ENCODE assay signal across 11 cellular contexts in the genomic region with DNA sequence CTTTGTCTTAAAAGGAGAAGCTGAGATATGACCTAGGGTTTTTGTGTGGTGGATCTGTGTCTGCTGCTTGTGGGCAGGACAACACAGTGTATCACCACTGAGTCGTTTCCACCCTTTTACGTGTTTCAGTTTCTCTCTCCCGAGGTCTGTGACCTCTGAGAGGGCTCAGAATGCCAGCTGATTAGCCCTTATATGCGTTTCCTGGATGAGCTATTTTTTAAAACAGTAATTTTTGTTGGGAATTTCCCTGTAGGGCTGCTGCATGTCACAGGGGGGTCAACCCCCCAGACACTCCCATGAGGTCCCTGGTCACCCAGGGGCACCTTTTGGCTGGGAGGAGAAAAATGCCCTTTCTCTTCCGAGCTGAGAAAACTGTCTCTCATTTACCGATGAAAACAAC.
DNase-seq lines count a peak whose midpoint lies in the region; ATAC-seq and TF ChIP-seq lines count a peak whose summit lies in the region.
"Had no signal": no experiment of that assay in that cellular context is flagged by ENCODE, and none has a peak within 500 bp of the region (broad histone marks: within the 10 kb centered on the region; RNA-seq: fewer than 3 reads in every experiment).

No MANE protein-coding gene starts in this region.

- H3K27ac Mint-ChIP-seq in activated naive CD4-positive, alpha-beta T cell treated with anti-CD3 and anti-CD28 coated beads, Interleukin-2, amount 50 U/mL, for 72 hours = no peak overlapping the region
- no peak overlapping the region for H3K27ac Mint-ChIP-seq in stimulated activated naive B cell treated with anti-CD40 and anti-IgM and Interleukin-4, amounts not matched to agents 10 μg/mL and 1 μg/mL and 100 μg/mL, for 72 hours

- no peak for DNase-seq in activated naive CD4-positive, alpha-beta T cell treated with anti-CD3 and anti-CD28 coated beads, Interleukin-2, amount 50 U/mL, for 72 hours (ENCODE audit: low spot score in 2 of 2)
- no peak for DNase-seq in activated naive CD4-positive, alpha-beta T cell treated with anti-CD3 and anti-CD28 coated beads, Interleukin-2, amount 50 U/mL, for 16 hours
- DNase-seq in brain microvascular endothelial cell = peak; percentile 45
- no peak for DNase-seq in stimulated activated naive B cell treated with anti-CD40 and anti-IgM and Interleukin-4, amounts not matched to agents 10 μg/mL and 1 μg/mL and 100 μg/mL, for 72 hours
- no peak for DNase-seq in NCI-H345 (lab: John Stamatoyannopoulos, UW)
- DNase-seq in cerebellar cortex (ENCODE audit: low spot score) = no peak
- no peak for DNase-seq in SIG-M5 (lab: John Stamatoyannopoulos, UW)
- DNase-seq: AML-193; midbrain; stimulated activated CD4-positive, alpha-beta T cell treated with anti-CD3 and anti-CD28 coated beads, Interleukin-4, amount 100 ng/mL, for 1 hour had no signal

- ATAC-seq in activated naive CD4-positive, alpha-beta T cell treated with anti-CD3 and anti-CD28 coated beads, Interleukin-2, amount 50 U/mL, for 72 hours = peak; percentile 66 to 80
- ATAC-seq in HG03354 (IDR thresholded peaks at IDR 0.05; ENCODE audit: poor library complexity, severe bottlenecking, unreplicated experiment) = peak; percentile 63
- ATAC-seq in stimulated activated naive B cell treated with anti-CD40 and anti-IgM and Interleukin-4, amounts not matched to agents 10 μg/mL and 1 μg/mL and 100 μg/mL, for 72 hours (replicated peaks) = peak; percentile 69 to 85

- H3K27me3 ChIP-seq in brain microvascular endothelial cell (replicated peaks) = no peaks in the 10 kb centered on the region

- no peaks in the 10 kb centered on the region for H3K36me3 Mint-ChIP-seq in activated naive CD4-positive, alpha-beta T cell treated with anti-CD3 and anti-CD28 coated beads, Interleukin-2, amount 50 U/mL, for 72 hours
- no peaks in the 10 kb centered on the region for H3K36me3 Mint-ChIP-seq in stimulated activated naive B cell treated with anti-CD40 and anti-IgM and Interleukin-4, amounts not matched to agents 10 μg/mL and 1 μg/mL and 100 μg/mL, for 72 hours

- in situ Hi-C loops in brain microvascular endothelial cell (cut with HindIII; ENCODE audit: low pct_ligation_motif_present, low sequenced_read_pairs) = no loop called here

- peak overlapping the region; percentile 74 for H3K27ac ChIP-seq in brain microvascular endothelial cell

- H3K4me1 Mint-ChIP-seq in stimulated activated naive B cell treated with anti-CD40 and anti-IgM and Interleukin-4, amounts not matched to agents 10 μg/mL and 1 μg/mL and 100 μg/mL, for 72 hours = peaks cover 6 to 19% of the 10 kb centered on the region in 2 donors

- H3K4me3 Mint-ChIP-seq in stimulated activated naive B cell treated with anti-CD40 and anti-IgM and Interleukin-4, amounts not matched to agents 10 μg/mL and 1 μg/mL and 100 μg/mL, for 72 hours = no peak overlapping the region

- no peak overlapping the region for H3K4me3 ChIP-seq in brain microvascular endothelial cell (ENCODE audit: low read depth, low read length)

- no peaks in the 10 kb centered on the region for H3K9me3 Mint-ChIP-seq in activated naive CD4-positive, alpha-beta T cell treated with anti-CD3 and anti-CD28 coated beads, Interleukin-2, amount 50 U/mL, for 72 hours
- no peaks in the 10 kb centered on the region for H3K9me3 Mint-ChIP-seq in stimulated activated naive B cell treated with anti-CD40 and anti-IgM and Interleukin-4, amounts not matched to agents 10 μg/mL and 1 μg/mL and 100 μg/mL, for 72 hours

- TF ChIP-seq CTCF in brain microvascular endothelial cell (IDR thresholded peaks at IDR 0.05; ENCODE audit: low read depth, low read length, missing control alignments) = no peak

- H3K27me3 Mint-ChIP-seq in stimulated activated naive B cell treated with anti-CD40 and anti-IgM and Interleukin-4, amounts not matched to agents 10 μg/mL and 1 μg/mL and 100 μg/mL, for 72 hours = peaks cover 0 to 4% of the 10 kb centered on the region in 2 donors

- H3K36me3 ChIP-seq in brain microvascular endothelial cell (replicated peaks) = no peaks in the 10 kb centered on the region
